Comparison of ENCODE assay signal across 11 cellular contexts in the genomic region with DNA sequence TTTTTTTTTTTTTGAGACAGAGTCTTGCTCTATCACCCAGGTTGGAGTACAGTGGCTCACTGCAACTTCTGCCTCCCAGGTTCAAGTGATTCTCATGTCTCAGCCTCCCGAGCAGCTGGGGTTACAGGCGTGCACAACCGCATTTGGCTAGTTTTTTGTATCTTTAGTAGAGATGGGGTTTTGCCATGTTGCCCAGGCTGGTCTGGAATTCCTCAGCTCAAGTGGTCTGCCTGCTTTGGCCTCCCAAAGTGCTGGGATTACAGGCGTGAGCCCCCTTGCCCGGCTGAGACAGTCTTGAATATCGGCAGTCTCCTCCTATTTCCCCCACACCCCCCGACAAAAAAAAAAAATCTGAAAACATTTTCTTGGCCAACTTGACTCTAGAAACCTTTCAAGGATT. TPM values are rescaled to one million over a fixed set of nuclear protein-coding genes. Genes with fewer than 3 reads are reported as not detected.
DNase-seq lines count a peak whose midpoint lies in the region; ATAC-seq and TF ChIP-seq lines count a peak whose summit lies in the region.
"Not testable (repeated sequence)": the region's sequence is repeated elsewhere in the genome, so short reads cannot be mapped to it uniquely, and the experiment has no call there.
"Had no signal": no experiment of that assay in that cellular context is flagged by ENCODE, and none has a peak within 500 bp of the region (broad histone marks: within the 10 kb centered on the region; RNA-seq: fewer than 3 reads in every experiment).

No MANE protein-coding gene starts in this region.

- intact Hi-C loops in sciatic nerve (cut with DNase I), result not testable (repeated sequence)

- H2AFZ ChIP-seq in Loucy (ENCODE audit: low read length), result not testable (repeated sequence)

- CTCF ChIA-PET in activated naive CD4-positive, alpha-beta T cell treated with anti-CD3 and anti-CD28 coated beads, Interleukin-2, amount 10 ng/mL, durations not matched to agents 7 days and 5 days (lab: Charles Lee), result not testable (repeated sequence)

- H3K27ac ChIP-seq in CD4-positive, CD25-positive, alpha-beta regulatory T cell (ENCODE audit: insufficient read depth, low read length, poor library complexity, severe bottlenecking), result not testable (repeated sequence)

- peak overlapping the region; percentile 43 for H3K4me2 ChIP-seq in Loucy (ENCODE audit: low read depth, low read length, poor library complexity, severe bottlenecking)

- peaks cover 53% of the 10 kb centered on the region for H3K36me3 Mint-ChIP-seq in CD4-positive, CD25-positive, alpha-beta regulatory T cell
- H3K36me3 Mint-ChIP-seq in activated T-cell treated with anti-CD3 and anti-CD28 coated beads, Interleukin-2, amount 50 U/mL, for 24 hours (ENCODE audit: low read depth), result peaks cover 97% of the 10 kb centered on the region
- peaks cover 66% of the 10 kb centered on the region for H3K36me3 Mint-ChIP-seq in activated naive CD4-positive, alpha-beta T cell treated with anti-CD3 and anti-CD28 coated beads, Interleukin-2, amount 10 ng/mL, durations not matched to agents 7 days and 5 days
- peaks cover 72% of the 10 kb centered on the region for H3K36me3 Mint-ChIP-seq in central memory CD8-positive, alpha-beta T cell (ENCODE audit: insufficient read depth)
- H3K36me3 Mint-ChIP-seq in stimulated activated naive CD8-positive, alpha-beta T cell treated with anti-CD3 and anti-CD28 coated beads, Interleukin-15, Interleukin-2, amounts not matched to agents 100 ng/mL and 50 ng/mL, for 24 hours (ENCODE audit: low read depth), result peaks cover 77% of the 10 kb centered on the region

- not testable (repeated sequence) for H3K9me3 ChIP-seq in CD4-positive, CD25-positive, alpha-beta regulatory T cell (ENCODE audit: control insufficient read depth in 2 of 2, low read length in 2 of 2); Loucy (ENCODE audit: insufficient read depth, low read depth, low read length)

- H3K27me3 ChIP-seq in CD4-positive, CD25-positive, alpha-beta regulatory T cell (ENCODE audit: control insufficient read depth, insufficient read depth, low read length); Loucy (ENCODE audit: insufficient read depth, low read length, poor library complexity, severe bottlenecking): not testable (repeated sequence)

- peak overlapping the region in 2 of 4 donors; percentile 40 to 44 for H3K4me3 Mint-ChIP-seq in CD4-positive, CD25-positive, alpha-beta regulatory T cell
- H3K4me3 Mint-ChIP-seq in activated T-cell treated with anti-CD3 and anti-CD28 coated beads, Interleukin-2, amount 50 U/mL, for 24 hours, result peak overlapping the region; percentile 1
- H3K4me3 Mint-ChIP-seq in activated naive CD4-positive, alpha-beta T cell treated with anti-CD3 and anti-CD28 coated beads, Interleukin-2, amount 10 ng/mL, durations not matched to agents 7 days and 5 days; central memory CD8-positive, alpha-beta T cell; stimulated activated naive CD8-positive, alpha-beta T cell treated with anti-CD3 and anti-CD28 coated beads, Interleukin-15, Interleukin-2, amounts not matched to agents 100 ng/mL and 50 ng/mL, for 24 hours: not testable (repeated sequence)

- H3K9ac ChIP-seq in Loucy (ENCODE audit: low read depth, low read length, poor library complexity, severe bottlenecking), result not testable (repeated sequence)

- not testable (repeated sequence) for H3K9me3 Mint-ChIP-seq in CD4-positive, CD25-positive, alpha-beta regulatory T cell; activated T-cell treated with anti-CD3 and anti-CD28 coated beads, Interleukin-2, amount 50 U/mL, for 24 hours; activated naive CD4-positive, alpha-beta T cell treated with anti-CD3 and anti-CD28 coated beads, Interleukin-2, amount 10 ng/mL, durations not matched to agents 7 days and 5 days; central memory CD8-positive, alpha-beta T cell; stimulated activated naive CD8-positive, alpha-beta T cell treated with anti-CD3 and anti-CD28 coated beads, Interleukin-15, Interleukin-2, amounts not matched to agents 100 ng/mL and 50 ng/mL, for 24 hours

- not testable (repeated sequence) for H3K27me3 Mint-ChIP-seq in CD4-positive, CD25-positive, alpha-beta regulatory T cell; activated T-cell treated with anti-CD3 and anti-CD28 coated beads, Interleukin-2, amount 50 U/mL, for 24 hours; activated naive CD4-positive, alpha-beta T cell treated with anti-CD3 and anti-CD28 coated beads, Interleukin-2, amount 10 ng/mL, durations not matched to agents 7 days and 5 days; central memory CD8-positive, alpha-beta T cell; stimulated activated naive CD8-positive, alpha-beta T cell treated with anti-CD3 and anti-CD28 coated beads, Interleukin-15, Interleukin-2, amounts not matched to agents 100 ng/mL and 50 ng/mL, for 24 hours

- ATAC-seq in CD4-positive, CD25-positive, alpha-beta regulatory T cell (ENCODE audit: low read depth in 2 of 2); central memory CD8-positive, alpha-beta T cell (replicated peaks; ENCODE audit: extremely low read depth, poor library complexity, severe bottlenecking); sciatic nerve: not testable (repeated sequence)

- not testable (repeated sequence) for H3K9me2 ChIP-seq in Loucy (replicated peaks; ENCODE audit: low read depth, low read length)

- peaks cover 39 to 91% (median 53%) of the 10 kb centered on the region in 4 donors for H3K4me1 Mint-ChIP-seq in CD4-positive, CD25-positive, alpha-beta regulatory T cell
- H3K4me1 Mint-ChIP-seq in activated T-cell treated with anti-CD3 and anti-CD28 coated beads, Interleukin-2, amount 50 U/mL, for 24 hours (ENCODE audit: low read depth), result peaks cover 79% of the 10 kb centered on the region
- H3K4me1 Mint-ChIP-seq in activated naive CD4-positive, alpha-beta T cell treated with anti-CD3 and anti-CD28 coated beads, Interleukin-2, amount 10 ng/mL, durations not matched to agents 7 days and 5 days, result peaks cover 57% of the 10 kb centered on the region
- H3K4me1 Mint-ChIP-seq in central memory CD8-positive, alpha-beta T cell, result peaks cover 55% of the 10 kb centered on the region
- H3K4me1 Mint-ChIP-seq in stimulated activated naive CD8-positive, alpha-beta T cell treated with anti-CD3 and anti-CD28 coated beads, Interleukin-15, Interleukin-2, amounts not matched to agents 100 ng/mL and 50 ng/mL, for 24 hours (ENCODE audit: low read depth), result peaks cover 55% of the 10 kb centered on the region

- not testable (repeated sequence) for H3F3A ChIP-seq in Loucy (ENCODE audit: low read depth)

- H3K4me3 ChIP-seq in CD4-positive, CD25-positive, alpha-beta regulatory T cell (ENCODE audit: low read depth, low read length), result peak overlapping the region; percentile 10
- not testable (repeated sequence) for H3K4me3 ChIP-seq in Loucy (ENCODE audit: low read length, poor library complexity, severe bottlenecking)

- not testable (repeated sequence) for DNase-seq in CD4-positive, CD25-positive, alpha-beta regulatory T cell; activated T-cell treated with anti-CD3 and anti-CD28 coated beads, Interleukin-2, amount 50 U/mL, for 24 hours; activated naive CD4-positive, alpha-beta T cell treated with anti-CD3 and anti-CD28 coated beads, Interleukin-2, amount 10 ng/mL, durations not matched to agents 7 days and 5 days; central memory CD8-positive, alpha-beta T cell (ENCODE audit: low spot score in 2 of 2)
- DNase-seq in mesenteric fat pad (ENCODE audit: low spot score) (peak; percentile 30), sciatic nerve (ENCODE audit: low spot score) (peak; percentile 10)

- TF ChIP-seq CTCF in Loucy (conservative IDR thresholded peaks at IDR 0.05; ENCODE audit: low read length), result not testable (repeated sequence)

- peaks cover 51% of the 10 kb centered on the region for H3K4me1 ChIP-seq in CD4-positive, CD25-positive, alpha-beta regulatory T cell (ENCODE audit: control insufficient read depth, insufficient read depth, low read length, poor library complexity, severe bottlenecking)
- H3K4me1 ChIP-seq in Loucy (ENCODE audit: insufficient read depth, low read length, poor library complexity, severe bottlenecking), result peaks cover 31% of the 10 kb centered on the region

- H3K79me2 ChIP-seq in Loucy (ENCODE audit: insufficient read depth, low read length), result peaks cover 99% of the 10 kb centered on the region

- H3K36me3 ChIP-seq in CD4-positive, CD25-positive, alpha-beta regulatory T cell (ENCODE audit: control insufficient read depth, insufficient read depth, low read length), result peaks cover 45% of the 10 kb centered on the region
- peaks cover 76% of the 10 kb centered on the region for H3K36me3 ChIP-seq in Loucy (ENCODE audit: insufficient read depth, low read length)

- peaks cover 54% of the 10 kb centered on the region for H4K20me1 ChIP-seq in Loucy (ENCODE audit: insufficient read depth, low read length, poor library complexity, severe bottlenecking)

- H3K27ac Mint-ChIP-seq in CD4-positive, CD25-positive, alpha-beta regulatory T cell, result peak overlapping the region in 2 of 3 donors; percentile 1 to 48
- H3K27ac Mint-ChIP-seq in activated T-cell treated with anti-CD3 and anti-CD28 coated beads, Interleukin-2, amount 50 U/mL, for 24 hours, result peak overlapping the region; percentile 16
- H3K27ac Mint-ChIP-seq in activated naive CD4-positive, alpha-beta T cell treated with anti-CD3 and anti-CD28 coated beads, Interleukin-2, amount 10 ng/mL, durations not matched to agents 7 days and 5 days, result peak overlapping the region; percentile 6
- H3K27ac Mint-ChIP-seq in central memory CD8-positive, alpha-beta T cell (ENCODE audit: low read depth), result peak overlapping the region; percentile 24
- H3K27ac Mint-ChIP-seq in stimulated activated naive CD8-positive, alpha-beta T cell treated with anti-CD3 and anti-CD28 coated beads, Interleukin-15, Interleukin-2, amounts not matched to agents 100 ng/mL and 50 ng/mL, for 24 hours, result peak overlapping the region; percentile 0

RNA-seq across cellular contexts. Expression of gene TATDN2, which starts 18.7 kb away (rescaled TPM):
- 86.5 TPM for total RNA-seq in CD4-positive, CD25-positive, alpha-beta regulatory T cell
- 10 to 100 TPM; 10.2 to 17.4 (median 12.6) TPM for polyA plus RNA-seq in CD4-positive, CD25-positive, alpha-beta regulatory T cell
- total RNA-seq in mesenteric fat pad (34.7 TPM), sciatic nerve (31.7 TPM)

RNA-seq across cellular contexts. Expression of gene GHRL, which starts 25.8 kb away (rescaled TPM):
- total RNA-seq in CD4-positive, CD25-positive, alpha-beta regulatory T cell, result 1.1 TPM
- polyA plus RNA-seq in CD4-positive, CD25-positive, alpha-beta regulatory T cell, result under 1 TPM in 3 of 4 donors, not detected in 1; 0.47 to 0.92 (median 0.78) TPM
- total RNA-seq in mesenteric fat pad, result 2.1 TPM
- 2.1 TPM for total RNA-seq in sciatic nerve
- total RNA-seq: GM23248 had no signal
- polyA plus RNA-seq: BJ, HepG2 had no signal

RNA-seq across cellular contexts. Expression of gene SEC13, which starts 54.0 kb away (rescaled TPM):
- 72.2 TPM for total RNA-seq in CD4-positive, CD25-positive, alpha-beta regulatory T cell
- 100 to 1,000 TPM; 139 to 155 (median 151) TPM for polyA plus RNA-seq in CD4-positive, CD25-positive, alpha-beta regulatory T cell
- total RNA-seq in mesenteric fat pad (98.5 TPM), sciatic nerve (65.4 TPM)
